ENCODE assay signal across 2 cellular contexts in genomic region chr22:40679964-40680818, GRCh38.
TF ChIP-seq lines count a peak whose summit lies in the region.

No MANE protein-coding gene starts in this region.

TF ChIP-seq in GM23338, 12 proteins besides CTCF, POLR2A, EP300 and RAD21:
- no peak for TF ChIP-seq ZNF462 (CRISPR knock-in tag; IDR thresholded peaks at IDR 0.05)
- TF ChIP-seq ZNF114 (CRISPR knock-in tag; IDR thresholded peaks at IDR 0.05) = no peak
- no peak for TF ChIP-seq POLR2AphosphoS5 (IDR thresholded peaks at IDR 0.05; ENCODE audit: low read depth)
- no peak for TF ChIP-seq NANOG (IDR thresholded peaks at IDR 0.05; ENCODE audit: borderline replicate concordance)
- TF ChIP-seq EZH2 (IDR thresholded peaks at IDR 0.05; ENCODE audit: low read depth, unreplicated experiment) = no peak
- no peak for TF ChIP-seq STAT1 (IDR thresholded peaks at IDR 0.05; ENCODE audit: unreplicated experiment)
- TF ChIP-seq ETS1 (IDR thresholded peaks at IDR 0.05) = no peak
- TF ChIP-seq ZNF331 (CRISPR knock-in tag; IDR thresholded peaks at IDR 0.05; ENCODE audit: low read depth) = no peak
- TF ChIP-seq CREB1 (CRISPR knock-in tag; IDR thresholded peaks at IDR 0.05; ENCODE audit: low read depth) = no peak
- no peak for TF ChIP-seq EZH2phosphoT487 (IDR thresholded peaks at IDR 0.05; ENCODE audit: unreplicated experiment)
- no peak for TF ChIP-seq JUNB (IDR thresholded peaks at IDR 0.05; ENCODE audit: unreplicated experiment)
- TF ChIP-seq REST (IDR thresholded peaks at IDR 0.05; ENCODE audit: unreplicated experiment) = no peak

TF ChIP-seq in WTC11, 78 proteins besides CTCF, POLR2A, EP300 and RAD21 (continued from another document):
- TF ChIP-seq ZNF532 (CRISPR knock-in tag; IDR thresholded peaks at IDR 0.05; ENCODE audit: borderline replicate concordance) (no peak), USF1 (CRISPR knock-in tag; IDR thresholded peaks at IDR 0.05) (no peak), JUN (CRISPR knock-in tag; IDR thresholded peaks at IDR 0.05) (no peak), IRF2 (CRISPR knock-in tag; IDR thresholded peaks at IDR 0.05; ENCODE audit: borderline replicate concordance, low read depth) (no peak), ELF4 (CRISPR knock-in tag; IDR thresholded peaks at IDR 0.05; ENCODE audit: low read depth) (no peak), RELA (CRISPR knock-in tag; IDR thresholded peaks at IDR 0.05; ENCODE audit: borderline replicate concordance) (no peak), AFF4 (CRISPR knock-in tag; IDR thresholded peaks at IDR 0.05; ENCODE audit: borderline replicate concordance) (no peak), ERG (CRISPR knock-in tag; IDR thresholded peaks at IDR 0.05) (no peak), ZBTB43 (CRISPR knock-in tag; IDR thresholded peaks at IDR 0.05) (no peak), SP1 (CRISPR knock-in tag; conservative IDR thresholded peaks at IDR 0.05) (no peak), PREB (CRISPR knock-in tag; IDR thresholded peaks at IDR 0.05; ENCODE audit: borderline replicate concordance) (no peak), STAT6 (CRISPR knock-in tag; conservative IDR thresholded peaks at IDR 0.05; ENCODE audit: low read depth) (no peak), KAT7 (CRISPR knock-in tag; IDR thresholded peaks at IDR 0.05; ENCODE audit: borderline replicate concordance) (no peak), TP53 (CRISPR knock-in tag; IDR thresholded peaks at IDR 0.05) (no peak)
